9 cellular contexts compared by ENCODE assay signal in genomic region chr11:60345489-60345888, GRCh38. TPM values are rescaled to one million over a fixed set of nuclear protein-coding genes. Genes with fewer than 3 reads are reported as not detected.
DNase-seq lines count a peak whose midpoint lies in the region; ATAC-seq and TF ChIP-seq lines count a peak whose summit lies in the region.
"Had no signal": no experiment of that assay in that cellular context is flagged by ENCODE, and none has a peak within 500 bp of the region (broad histone marks: within the 10 kb centered on the region; RNA-seq: fewer than 3 reads in every experiment).

No MANE protein-coding gene starts in this region.

- no peak overlapping the region for H3K27ac ChIP-seq in SJSA1
- no peak overlapping the region for H3K27ac ChIP-seq in effector memory CD4-positive, alpha-beta T cell (ENCODE audit: insufficient read depth, low read length, poor library complexity, severe bottlenecking)

- no peaks in the 10 kb centered on the region for H3K9me3 ChIP-seq in SJSA1 (replicated peaks)
- H3K9me3 ChIP-seq in effector memory CD4-positive, alpha-beta T cell (ENCODE audit: control insufficient read depth, low read length), result no peaks in the 10 kb centered on the region

- H3K4me3 ChIP-seq in SJSA1 (no peak overlapping the region), kidney epithelial cell (ENCODE audit: low read depth, low read length) (no peak overlapping the region)
- no peak overlapping the region for H3K4me3 ChIP-seq in effector memory CD4-positive, alpha-beta T cell (ENCODE audit: insufficient read depth, low read depth, low read length, poor library complexity, severe bottlenecking)

- ATAC-seq in GM19351 (IDR thresholded peaks at IDR 0.05; ENCODE audit: unreplicated experiment) (peak; percentile 57), HG03378 (IDR thresholded peaks at IDR 0.05; ENCODE audit: unreplicated experiment) (no peak), HG02642 (IDR thresholded peaks at IDR 0.05; ENCODE audit: poor library complexity, unreplicated experiment) (no peak)

- no peaks in the 10 kb centered on the region; the same call in 1 of the 2 replicates for H3K27me3 ChIP-seq in SJSA1 (replicated peaks)
- no peaks in the 10 kb centered on the region for H3K27me3 ChIP-seq in kidney epithelial cell (ENCODE audit: control insufficient read depth, insufficient read depth, low read length)
- no peaks in the 10 kb centered on the region for H3K27me3 ChIP-seq in effector memory CD4-positive, alpha-beta T cell (replicated peaks; ENCODE audit: control insufficient read depth, insufficient read depth, low read length, poor library complexity, severe bottlenecking)

- H3K36me3 ChIP-seq in SJSA1 (no peaks in the 10 kb centered on the region), kidney epithelial cell (ENCODE audit: control insufficient read depth, insufficient read depth, low read length) (no peaks in the 10 kb centered on the region)
- no peaks in the 10 kb centered on the region for H3K36me3 ChIP-seq in effector memory CD4-positive, alpha-beta T cell (ENCODE audit: control insufficient read depth, insufficient read depth, low read length)

- DNase-seq in COLO668 (lab: John Stamatoyannopoulos, UW; ENCODE audit: unreplicated experiment) (peak; percentile 23), SJSA1 (ENCODE audit: low read depth in 1 of 2, low spot score in 2 of 2) (peak; percentile 43 to 57), kidney epithelial cell (ENCODE audit: low read depth) (no peak), activated gamma-delta T cell (lab: John Stamatoyannopoulos, UW) (no peak)
- no peak for DNase-seq in effector memory CD4-positive, alpha-beta T cell

- H3K4me1 ChIP-seq in SJSA1 (replicated peaks), result no peaks in the 10 kb centered on the region
- H3K4me1 ChIP-seq in effector memory CD4-positive, alpha-beta T cell (ENCODE audit: control insufficient read depth, insufficient read depth, low read length, poor library complexity, severe bottlenecking), result no peaks in the 10 kb centered on the region

- TF ChIP-seq CTCF in kidney epithelial cell (IDR thresholded peaks at IDR 0.05; ENCODE audit: insufficient read depth, low read length, poor library complexity, severe bottlenecking), result peak; percentile 35

RNA-seq across cellular contexts. Expression of gene MS4A6E, which starts 18.4 kb away (rescaled TPM):
- not detected in 2 replicates for total RNA-seq in SJSA1 (2014; rRNA removed; shearing (Covaris generic))
- not detected in 2 replicates for total RNA-seq in kidney epithelial cell
- total RNA-seq: skeletal muscle tissue had no signal

RNA-seq across cellular contexts. Expression of gene MS4A7, which starts 32.8 kb away (rescaled TPM):
- total RNA-seq in SJSA1 (2014; rRNA removed; shearing (Covaris generic)), result not detected in 2 replicates
- not detected in 2 replicates for total RNA-seq in kidney epithelial cell

RNA-seq across cellular contexts. Expression of gene MS4A14, which starts 50.8 kb away (rescaled TPM):
- total RNA-seq in SJSA1 (2014; rRNA removed; shearing (Covaris generic)), result not detected in 2 replicates
- total RNA-seq in kidney epithelial cell, result not detected in 2 replicates

Comparison
In these comparisons a context has a peak if more than half of its experiments do, and no peak if none do; other contexts are left out.
1. DNase-seq: peak in COLO668 (single experiment) and SJSA1 (2 of 2); none in kidney epithelial cell (single experiment), effector memory CD4-positive, alpha-beta T cell (0 of 3) and activated gamma-delta T cell (single experiment).